In the genomic region with DNA sequence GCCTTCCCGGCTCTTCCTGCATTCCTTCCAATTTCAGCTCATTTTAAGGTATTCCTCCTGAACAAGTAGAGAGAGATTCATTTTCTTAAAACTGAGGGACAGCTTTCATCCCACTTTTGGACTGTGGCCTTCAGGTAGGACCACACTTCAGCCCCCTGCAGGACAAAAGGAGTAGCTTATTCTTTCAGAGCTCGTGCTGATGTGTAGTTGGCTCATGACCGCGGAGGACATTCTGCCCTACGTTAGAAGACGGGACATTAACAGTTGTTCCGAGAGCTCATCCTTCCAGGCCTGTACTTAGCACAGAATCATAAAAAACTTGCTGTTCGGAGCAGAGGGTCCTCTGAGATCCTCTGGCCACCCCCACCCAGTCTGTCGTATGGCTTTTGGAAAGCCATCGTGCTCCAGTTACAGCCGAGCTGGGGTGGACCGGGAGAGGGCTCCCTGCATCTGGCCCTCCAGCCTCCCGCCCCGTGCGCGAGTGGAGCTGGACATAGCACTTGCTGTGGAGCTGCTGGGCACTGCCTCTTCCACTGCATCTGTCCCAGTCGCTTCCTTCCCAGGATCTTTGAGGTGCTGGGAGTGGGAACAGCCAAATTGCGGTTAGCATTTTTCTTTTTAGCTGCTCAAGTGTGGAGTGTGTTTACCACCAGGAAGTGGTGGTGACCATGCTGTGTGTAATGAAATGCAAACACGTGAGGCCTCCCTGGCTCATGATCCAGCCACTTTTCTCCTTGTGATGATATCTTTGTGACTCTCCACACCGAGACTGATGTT, we compare ENCODE assay signal across 12 cellular contexts.
DNase-seq lines count a peak whose midpoint lies in the region; ATAC-seq and TF ChIP-seq lines count a peak whose summit lies in the region.
"Had no signal": no experiment of that assay in that cellular context is flagged by ENCODE, and none has a peak within 500 bp of the region (broad histone marks: within the 10 kb centered on the region; RNA-seq: fewer than 3 reads in every experiment).

No MANE protein-coding gene starts in this region.

- DNase-seq in AG08395 (ENCODE audit: low spot score) (peak; percentile 38), EL (peak; percentile 48), amniotic epithelial cell (ENCODE audit: low read depth) (peak; percentile 10), left lung (peak in 1 of 2 donors; percentile 65), OCI-M2 (lab: John Stamatoyannopoulos, UW; ENCODE audit: unreplicated experiment) (no peak), NCI-H2196 (lab: John Stamatoyannopoulos, UW; ENCODE audit: unreplicated experiment) (no peak)
- DNase-seq in stimulated activated CD4-positive, alpha-beta T cell treated with anti-CD3 and anti-CD28 coated beads, Interleukin-15, amount 100 ng/mL, for 24 hours = no peak
- DNase-seq: caudate nucleus, psoas muscle, T-helper 9 cell had no signal

- H3K36me3 ChIP-seq in left lung = peaks cover 0 to 13% of the 10 kb centered on the region in 2 donors
- H3K36me3 ChIP-seq: HAP-1 had no signal

- no peak for TF ChIP-seq CTCF in left lung (IDR thresholded peaks at IDR 0.05)

- H3K27ac ChIP-seq in left lung = no peak overlapping the region
- H3K27ac ChIP-seq: psoas muscle had no signal

- H3K27me3 ChIP-seq in left lung = no peaks in the 10 kb centered on the region

- H3K4me3 ChIP-seq in left lung = no peak overlapping the region
- H3K4me3 ChIP-seq: HAP-1, psoas muscle had no signal

- H3K9me3 ChIP-seq in left lung = no peaks in the 10 kb centered on the region
- H3K9me3 ChIP-seq: HAP-1, psoas muscle had no signal

- intact Hi-C loops in left lung (cut with DNase I) = no loop called here

- ATAC-seq in left lung (peak; percentile 77), HG03108 (IDR thresholded peaks at IDR 0.05; ENCODE audit: unreplicated experiment) (no peak)
- ATAC-seq: psoas muscle had no signal

- H3K4me1 ChIP-seq in left lung = no peaks in the 10 kb centered on the region
- H3K4me1 ChIP-seq: HAP-1, psoas muscle had no signal

Comparison
In these comparisons a context has a peak if more than half of its experiments do, and no peak if none do; other contexts are left out.
1. DNase-seq: peak in AG08395 (single experiment), EL (single experiment) and amniotic epithelial cell (single experiment); none in OCI-M2 (single experiment), NCI-H2196 (single experiment) and stimulated activated CD4-positive, alpha-beta T cell treated with anti-CD3 and anti-CD28 coated beads, Interleukin-15, amount 100 ng/mL, for 24 hours (single experiment).